8 cellular contexts compared by ENCODE assay signal in the genomic region with DNA sequence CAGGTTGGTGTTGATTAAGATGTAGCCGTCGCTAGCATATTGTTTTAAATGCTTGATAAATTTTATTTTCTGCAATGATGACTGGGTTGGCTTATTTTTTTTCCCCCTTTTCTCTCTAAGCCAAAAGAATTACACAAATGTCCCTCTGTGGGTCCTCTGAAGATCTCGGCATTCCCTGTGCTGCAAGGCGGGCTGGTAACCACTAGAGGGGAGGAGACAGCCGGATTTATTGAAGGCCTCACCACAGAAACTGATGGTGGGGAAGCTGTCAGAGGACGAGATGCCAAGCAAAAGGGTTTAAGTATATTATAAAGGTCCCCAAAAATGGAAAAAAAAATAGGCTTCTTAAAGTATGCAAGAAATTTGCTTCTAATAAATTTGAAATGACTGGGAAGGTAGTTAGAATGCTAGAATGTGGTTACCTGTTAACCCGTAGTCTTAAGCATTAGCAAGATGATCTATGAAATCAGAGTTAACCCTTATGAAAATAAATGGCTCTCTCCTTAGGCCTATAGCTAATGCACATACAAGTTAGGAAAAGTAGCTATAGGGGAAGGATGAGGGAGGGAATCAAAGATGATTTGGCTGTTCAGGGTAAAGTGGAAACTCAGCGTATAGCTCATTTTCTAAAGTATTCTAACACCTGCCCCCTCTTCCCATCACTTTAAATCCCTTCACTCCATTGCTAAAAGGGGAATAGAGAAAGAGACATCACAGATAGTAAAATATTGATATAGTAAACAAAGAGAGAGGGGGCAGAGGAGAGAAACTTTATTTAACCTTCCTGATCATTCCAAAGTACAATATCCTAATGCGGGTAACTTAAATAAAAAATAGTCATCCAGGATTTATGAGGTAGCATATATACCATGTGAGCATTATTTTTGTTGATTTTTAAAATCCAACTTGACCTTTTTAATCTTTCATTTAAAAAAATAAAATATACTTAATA.
A peak's percentile ranks its signal among the peaks of the same experiment; 100 is the strongest.
DNase-seq lines count a peak whose midpoint lies in the region; ATAC-seq and TF ChIP-seq lines count a peak whose summit lies in the region.

No MANE protein-coding gene starts in this region.

- no peaks in the 10 kb centered on the region for H3K4me1 Mint-ChIP-seq in stimulated activated memory B cell treated with anti-CD40 and anti-IgM and Interleukin-4, amounts not matched to agents 10 μg/mL and 1 μg/mL and 100 μg/mL, for 72 hours
- no peaks in the 10 kb centered on the region for H3K4me1 Mint-ChIP-seq in natural killer cell

- DNase-seq in AG08395 (ENCODE audit: low spot score) (peak; percentile 2), NCI-H1092 treated with DMSO at 0.1 percent for 48 hours (lab: John Stamatoyannopoulos, UW) (peak; percentile 15), astrocyte of the cerebellum (ENCODE audit: low read depth) (peak; percentile 41), lower leg skin (ENCODE audit: low spot score in 2 of 2) (peak; percentile 24 to 82), natural killer cell (no peak)

- no peaks in the 10 kb centered on the region for H3K27me3 Mint-ChIP-seq in stimulated activated memory B cell treated with anti-CD40 and anti-IgM and Interleukin-4, amounts not matched to agents 10 μg/mL and 1 μg/mL and 100 μg/mL, for 72 hours
- H3K27me3 Mint-ChIP-seq in natural killer cell (ENCODE audit: low read depth in 2 of 2), result no peaks in the 10 kb centered on the region

- TF ChIP-seq CTCF in astrocyte of the cerebellum (IDR thresholded peaks at IDR 0.05; ENCODE audit: low read depth, low read length, missing control alignments) (peak; percentile 98), lower leg skin (IDR thresholded peaks at IDR 0.05) (peak in 1 of 3 donors; percentile 29), natural killer cell (IDR thresholded peaks at IDR 0.05) (no peak)

- 34 to 37% methylated on average over 9 of the region's 9 CpGs for WGBS in lower leg skin, 2 donors

- no peak overlapping the region for H3K4me3 Mint-ChIP-seq in stimulated activated memory B cell treated with anti-CD40 and anti-IgM and Interleukin-4, amounts not matched to agents 10 μg/mL and 1 μg/mL and 100 μg/mL, for 72 hours
- no peak overlapping the region for H3K4me3 Mint-ChIP-seq in natural killer cell

- no peaks in the 10 kb centered on the region for H3K9me3 Mint-ChIP-seq in stimulated activated memory B cell treated with anti-CD40 and anti-IgM and Interleukin-4, amounts not matched to agents 10 μg/mL and 1 μg/mL and 100 μg/mL, for 72 hours
- peaks cover 2 to 6% of the 10 kb centered on the region in 2 donors for H3K9me3 Mint-ChIP-seq in natural killer cell

- ATAC-seq in GM18907 (IDR thresholded peaks at IDR 0.05; ENCODE audit: unreplicated experiment) (peak; percentile 78), HG03025 (IDR thresholded peaks at IDR 0.05; ENCODE audit: low FRiP score, unreplicated experiment) (no peak), natural killer cell (no peak)
- ATAC-seq in stimulated activated memory B cell treated with anti-CD40 and anti-IgM and Interleukin-4, amounts not matched to agents 10 μg/mL and 1 μg/mL and 100 μg/mL, for 72 hours, result no peak

- intact Hi-C loops in lower leg skin (cut with DNase I; ENCODE audit: low total_unique reads), result no loop called here
- intact Hi-C loops in natural killer cell (cut with micrococcal nuclease), result no loop called here

- no peak overlapping the region for H3K27ac Mint-ChIP-seq in stimulated activated memory B cell treated with anti-CD40 and anti-IgM and Interleukin-4, amounts not matched to agents 10 μg/mL and 1 μg/mL and 100 μg/mL, for 72 hours
- H3K27ac Mint-ChIP-seq in natural killer cell, result no peak overlapping the region

- no peak for TF ChIP-seq POLR2A in lower leg skin (IDR thresholded peaks at IDR 0.05)

- H3K4me3 ChIP-seq in astrocyte of the cerebellum (ENCODE audit: low read depth, low read length), result no peak overlapping the region
- H3K4me3 ChIP-seq in lower leg skin (ENCODE audit: low read depth, poor library complexity, severe bottlenecking), result no peak overlapping the region

- H3K36me3 Mint-ChIP-seq in stimulated activated memory B cell treated with anti-CD40 and anti-IgM and Interleukin-4, amounts not matched to agents 10 μg/mL and 1 μg/mL and 100 μg/mL, for 72 hours, result no peaks in the 10 kb centered on the region
- no peaks in the 10 kb centered on the region for H3K36me3 Mint-ChIP-seq in natural killer cell

- in situ Hi-C loops in astrocyte of the cerebellum (cut with HindIII; ENCODE audit: low sequenced_read_pairs), result no loop called here
